In genomic region chr11:67022961-67023956, GRCh38 we compare ENCODE assay signal across 8 cellular contexts. TPM values are rescaled to one million over a fixed set of nuclear protein-coding genes. Genes with fewer than 3 reads are reported as not detected.
DNase-seq lines count a peak whose midpoint lies in the region; ATAC-seq and TF ChIP-seq lines count a peak whose summit lies in the region.

A gene with protein sequence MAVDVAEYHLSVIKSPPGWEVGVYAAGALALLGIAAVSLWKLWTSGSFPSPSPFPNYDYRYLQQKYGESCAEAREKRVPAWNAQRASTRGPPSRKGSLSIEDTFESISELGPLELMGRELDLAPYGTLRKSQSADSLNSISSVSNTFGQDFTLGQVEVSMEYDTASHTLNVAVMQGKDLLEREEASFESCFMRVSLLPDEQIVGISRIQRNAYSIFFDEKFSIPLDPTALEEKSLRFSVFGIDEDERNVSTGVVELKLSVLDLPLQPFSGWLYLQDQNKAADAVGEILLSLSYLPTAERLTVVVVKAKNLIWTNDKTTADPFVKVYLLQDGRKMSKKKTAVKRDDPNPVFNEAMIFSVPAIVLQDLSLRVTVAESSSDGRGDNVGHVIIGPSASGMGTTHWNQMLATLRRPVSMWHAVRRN (plus strand): TSS chr11:67023134. CDS start chr11:67030145, 7,011 bp downstream.

- H4K20me1 ChIP-seq in DOHH2 (ENCODE audit: control insufficient read depth, insufficient read depth, low read depth, low read length) = no peaks in the 10 kb centered on the region

- intact Hi-C loops in naive thymus-derived CD4-positive, alpha-beta T cell (cut with micrococcal nuclease) = loop anchor here in 1 of 2 donors (5.0 kb wide), 1 partner anchor 49 kb away; no protein-coding TSS in a partner anchor

- H3K4me1 Mint-ChIP-seq in naive thymus-derived CD4-positive, alpha-beta T cell = peaks cover 4 to 32% (median 24%) of the 10 kb centered on the region in 7 donors

- H3K27me3 Mint-ChIP-seq in naive thymus-derived CD4-positive, alpha-beta T cell = peaks cover 16 to 66% (median 35%) of the 10 kb centered on the region in 5 donors

- H3K27ac ChIP-seq in DOHH2 (ENCODE audit: low read depth, low read length) = no peak within 1 kb of the TSS
- H3K27ac ChIP-seq in Peyer's patch = no peak within 1 kb of the TSS
- H3K27ac ChIP-seq in effector memory CD4-positive, alpha-beta T cell (ENCODE audit: insufficient read depth, low read length, poor library complexity, severe bottlenecking) = no peak within 1 kb of the TSS
- H3K27ac ChIP-seq in naive thymus-derived CD4-positive, alpha-beta T cell (ENCODE audit: low read depth, low read length) = no peak within 1 kb of the TSS

- no peaks in the 10 kb centered on the region for H3F3A ChIP-seq in DOHH2 (ENCODE audit: control insufficient read depth, insufficient read depth)

- 0 out of 2 replicates have a peak within 1 kb of the TSS, but pooled peaks have one; percentile 47 for H3K4me2 ChIP-seq in DOHH2 (ENCODE audit: low read length)

- H3K36me3 ChIP-seq in DOHH2 (ENCODE audit: control insufficient read depth, low read length) (no peaks in the 10 kb centered on the region), Peyer's patch (no peaks in the 10 kb centered on the region)
- no peaks in the 10 kb centered on the region for H3K36me3 ChIP-seq in effector memory CD4-positive, alpha-beta T cell (ENCODE audit: control insufficient read depth, insufficient read depth, low read length)
- H3K36me3 ChIP-seq in naive thymus-derived CD4-positive, alpha-beta T cell (ENCODE audit: control insufficient read depth in 2 of 3, insufficient read depth in 3 of 3, low read length in 3 of 3) = no peaks in the 10 kb centered on the region

- H3K36me3 Mint-ChIP-seq in naive thymus-derived CD4-positive, alpha-beta T cell = peaks cover 0 to 3% (median 0%) of the 10 kb centered on the region in 5 donors

- peaks cover 0 to 14% (median 3%) of the 10 kb centered on the region in 11 donors for H3K9me3 Mint-ChIP-seq in naive thymus-derived CD4-positive, alpha-beta T cell

- H3K4me1 ChIP-seq in DOHH2 (ENCODE audit: control insufficient read depth, low read length) (peaks cover 37% of the 10 kb centered on the region), Peyer's patch (peaks cover 0 to 24% (median 16%) of the 10 kb centered on the region in 4 donors)
- H3K4me1 ChIP-seq in effector memory CD4-positive, alpha-beta T cell (ENCODE audit: control insufficient read depth, insufficient read depth, low read length, poor library complexity, severe bottlenecking) = peaks cover 28% of the 10 kb centered on the region
- H3K4me1 ChIP-seq in naive thymus-derived CD4-positive, alpha-beta T cell (ENCODE audit: control insufficient read depth in 2 of 2, insufficient read depth in 2 of 2, low read length in 2 of 2) = peaks cover 24 to 31% of the 10 kb centered on the region in 2 donors

- H3K9me3 ChIP-seq in DOHH2 (ENCODE audit: control insufficient read depth, insufficient read depth, low read length) (no peaks in the 10 kb centered on the region), Peyer's patch (no peaks in the 10 kb centered on the region)
- no peaks in the 10 kb centered on the region for H3K9me3 ChIP-seq in effector memory CD4-positive, alpha-beta T cell (ENCODE audit: control insufficient read depth, low read length)
- H3K9me3 ChIP-seq in naive thymus-derived CD4-positive, alpha-beta T cell (ENCODE audit: control insufficient read depth in 2 of 3, low read length in 3 of 3) = no peaks in the 10 kb centered on the region

- H3K4me3 ChIP-seq in DOHH2 (ENCODE audit: low read length) = no peak within 1 kb of the TSS
- H3K4me3 ChIP-seq in Peyer's patch = peak within 1 kb of the TSS in 3 of 4 donors; percentile 31 to 51 (median 43)
- peak within 1 kb of the TSS; percentile 55 for H3K4me3 ChIP-seq in effector memory CD4-positive, alpha-beta T cell (ENCODE audit: insufficient read depth, low read depth, low read length, poor library complexity, severe bottlenecking)
- H3K4me3 ChIP-seq in naive thymus-derived CD4-positive, alpha-beta T cell (ENCODE audit: low read length) = peak within 1 kb of the TSS; percentile 47

- no peak for TF ChIP-seq POLR2A in Peyer's patch (IDR thresholded peaks at IDR 0.05)

- ATAC-seq in naive thymus-derived CD4-positive, alpha-beta T cell = no peak
- ATAC-seq in GM18873 (IDR thresholded peaks at IDR 0.05; ENCODE audit: low FRiP score, unreplicated experiment) (no peak), HG02763 (IDR thresholded peaks at IDR 0.05; ENCODE audit: unreplicated experiment) (no peak)

- H3K27me3 ChIP-seq in DOHH2 (ENCODE audit: control insufficient read depth, low read length) (peaks cover 54% of the 10 kb centered on the region), Peyer's patch (peaks cover 0 to 8% of the 10 kb centered on the region in 2 donors)
- peaks cover 23% of the 10 kb centered on the region for H3K27me3 ChIP-seq in effector memory CD4-positive, alpha-beta T cell (replicated peaks; ENCODE audit: control insufficient read depth, insufficient read depth, low read length, poor library complexity, severe bottlenecking)
- peaks cover 9 to 18% of the 10 kb centered on the region in 2 donors for H3K27me3 ChIP-seq in naive thymus-derived CD4-positive, alpha-beta T cell (ENCODE audit: control insufficient read depth in 2 of 2, insufficient read depth in 2 of 2, low read length in 2 of 2)

- peak within 1 kb of the TSS in 1 of 9 donors; percentile 73 for H3K27ac Mint-ChIP-seq in naive thymus-derived CD4-positive, alpha-beta T cell

- peak within 1 kb of the TSS; percentile 25 to 91 (median 82) for H3K4me3 Mint-ChIP-seq in naive thymus-derived CD4-positive, alpha-beta T cell

- CTCF ChIA-PET in naive thymus-derived CD4-positive, alpha-beta T cell (lab: Charles Lee) = no interaction called here

- H3K9me2 ChIP-seq in DOHH2 (replicated peaks; ENCODE audit: control insufficient read depth, low read length) = no peaks in the 10 kb centered on the region

- POLR2A ChIA-PET in naive thymus-derived CD4-positive, alpha-beta T cell (lab: Charles Lee) = interaction anchor here (0.6 kb wide), 1 partner anchor 258 kb away, joined by 3 read pairs; no protein-coding TSS in a partner anchor

- no peaks in the 10 kb centered on the region for H3K79me2 ChIP-seq in DOHH2 (ENCODE audit: control insufficient read depth, low read length)

- TF ChIP-seq CTCF in DOHH2 (IDR thresholded peaks at IDR 0.05; ENCODE audit: low read depth, low read length, poor library complexity, severe bottlenecking) = no peak
- TF ChIP-seq CTCF in Peyer's patch (IDR thresholded peaks at IDR 0.05) = no peak

- DNase-seq in Peyer's patch (no peak), HT-29 (ENCODE audit: low spot score) (no peak), SKM-1 treated with dmso at 0.1 percent for 144 hours (lab: John Stamatoyannopoulos, UW; ENCODE audit: unreplicated experiment) (no peak)
- no peak for DNase-seq in effector memory CD4-positive, alpha-beta T cell
- peak in 3 of 9 donors; percentile 12 to 18 (median 12) for DNase-seq in naive thymus-derived CD4-positive, alpha-beta T cell

RNA-seq across cellular contexts. Expression of the gene that starts here (rescaled TPM):
- total RNA-seq in Peyer's patch = 1 to 10 TPM in 2 of 4 donors, not detected in 2; 1.1 to 3.9 TPM
- total RNA-seq in naive thymus-derived CD4-positive, alpha-beta T cell = not detected
- polyA plus RNA-seq in naive thymus-derived CD4-positive, alpha-beta T cell = not detected
- total RNA-seq in HT-29 (2014; rRNA removed; shearing (Covaris generic)) = 0.42 and 1.7 TPM in 2 replicates
